In genomic region chr10:17113346-17113745, GRCh38 we compare ENCODE assay signal across 17 cellular contexts.
"Had no signal": no experiment of that assay in that cellular context is flagged by ENCODE, and none has a peak within 500 bp of the region (broad histone marks: within the 10 kb centered on the region; RNA-seq: fewer than 3 reads in every experiment).

No MANE protein-coding gene starts in this region.

- H3K27me3 ChIP-seq: left lung, right lobe of liver had no signal

- H3K36me3 ChIP-seq: left lung, prostate gland, right lobe of liver had no signal

- H3K27ac ChIP-seq: left lung, prostate gland, right lobe of liver, VCaP had no signal

- H3K9me3 ChIP-seq: left lung, prostate gland, right lobe of liver had no signal

- DNase-seq: activated CD4-positive, alpha-beta T cell treated with anti-CD3 and anti-CD28 coated beads for 4 hours; activated CD8-positive, alpha-beta memory T cell treated with anti-CD3 and anti-CD28 coated beads, Interleukin-2, amount 50 U/mL, for 4 hours; activated gamma-delta T cell treated with Interleukin-2 at 50 U/mL for 16 hours; activated naive CD8-positive, alpha-beta T cell treated with anti-CD3 and anti-CD28 coated beads, Interleukin-2, amount 10 ng/mL, durations not matched to agents 7 days and 5 days; activated T-cell treated with anti-CD3 and anti-CD28 coated beads, Interleukin-2, amount 50 U/mL, for 72 hours; immature natural killer cell; natural killer cell; occipital lobe; right lobe of liver; stimulated activated naive CD4-positive, alpha-beta T cell treated with Interleukin-2 at 50 U/mL for 16 hours; SW 1271 had no signal

- ATAC-seq: activated CD8-positive, alpha-beta T cell treated with anti-CD3 and anti-CD28 coated beads for 36 hours; activated T-cell treated with anti-CD3 and anti-CD28 coated beads, Interleukin-2, amount 50 U/mL, for 72 hours; natural killer cell had no signal

- H3K4me3 ChIP-seq: left lung, prostate gland, right lobe of liver had no signal

- FAIRE-seq: bronchial epithelial cell, endothelial cell of umbilical vein had no signal

- H3K4me1 ChIP-seq: left lung, prostate gland had no signal
